9 cellular contexts compared by ENCODE assay signal in the genomic region with DNA sequence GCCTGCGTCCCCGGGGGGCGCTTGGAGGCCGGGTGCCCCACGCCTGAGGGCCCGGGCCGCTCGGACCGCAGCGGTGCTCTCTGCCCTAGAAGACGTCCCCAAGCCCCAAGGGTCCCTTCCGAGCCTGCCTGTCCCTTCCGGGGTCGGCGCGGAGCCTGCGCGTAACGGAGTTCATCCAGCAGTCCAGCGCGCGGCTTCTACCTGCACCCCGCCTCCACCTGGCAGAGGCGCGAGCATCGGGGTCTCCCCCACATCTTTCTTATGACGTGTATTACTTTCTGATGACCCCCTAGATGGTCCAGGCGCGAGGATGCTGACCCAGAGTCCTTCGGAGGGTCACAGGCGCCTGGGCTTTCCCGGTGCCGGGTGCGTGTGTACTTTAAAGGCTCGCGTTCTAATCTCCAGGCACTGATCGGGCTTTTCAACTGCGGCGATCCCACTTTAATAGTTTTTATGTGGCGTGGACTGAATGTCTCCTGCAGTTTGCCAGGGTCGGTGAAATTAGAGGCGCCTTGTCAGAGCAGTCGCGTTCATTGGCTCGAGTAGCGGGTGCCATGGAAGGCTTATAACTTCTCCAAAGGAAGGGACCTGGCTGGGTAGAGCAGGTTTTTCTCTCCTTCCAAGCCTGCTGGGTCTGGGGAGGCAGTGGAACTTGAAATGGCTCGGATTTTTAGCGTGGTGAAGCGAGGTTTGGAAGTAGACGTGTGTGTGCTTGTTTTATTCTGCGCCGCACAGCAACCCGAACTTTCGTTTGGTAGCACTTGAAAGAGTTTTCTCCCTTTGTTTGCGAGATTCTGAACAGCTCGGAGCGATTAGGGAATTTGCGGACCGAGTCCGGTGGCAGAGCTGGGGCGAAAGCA. TPM values are rescaled to one million over a fixed set of nuclear protein-coding genes. Genes with fewer than 3 reads are reported as not detected.
DNase-seq lines count a peak whose midpoint lies in the region; ATAC-seq, FAIRE-seq and TF ChIP-seq lines count a peak whose summit lies in the region.
"Had no signal": no experiment of that assay in that cellular context is flagged by ENCODE, and none has a peak within 500 bp of the region (broad histone marks: within the 10 kb centered on the region; RNA-seq: fewer than 3 reads in every experiment).

No MANE protein-coding gene starts in this region.

- H3K36me3 ChIP-seq in endothelial cell of umbilical vein (ENCODE audit: control insufficient read depth in 2 of 2, extremely low read depth in 1 of 2, insufficient read depth in 2 of 2, low read length in 2 of 2), result no peaks in the 10 kb centered on the region

- peak overlapping the region; percentile 67 for H3K4me2 ChIP-seq in endothelial cell of umbilical vein (ENCODE audit: insufficient read depth, low read length)

- peaks cover 42 to 79% of the 10 kb centered on the region in 2 experiments for H3K27me3 ChIP-seq in endothelial cell of umbilical vein (ENCODE audit: control insufficient read depth in 2 of 2, insufficient read depth in 2 of 2, low read length in 2 of 2)

- no peak overlapping the region for H3K27ac ChIP-seq in endothelial cell of umbilical vein (ENCODE audit: insufficient read depth, low read depth, low read length)

- no peak for TF ChIP-seq CTCF in endothelial cell of umbilical vein (IDR thresholded peaks at IDR 0.05; ENCODE audit: extremely low read depth in 1 of 2, insufficient read depth in 1 of 2, low read depth in 1 of 2, low read length in 2 of 2)

- ATAC-seq in naive B cell (ENCODE audit: low read depth in 2 of 2) (no peak), GM19455 (IDR thresholded peaks at IDR 0.05; ENCODE audit: unreplicated experiment) (no peak)

- no TSS peak for BruUV-seq in endothelial cell of umbilical vein (replicated peaks; lab: Mats Ljungman, UMichigan)

- no peaks in the 10 kb centered on the region for H3K79me2 ChIP-seq in endothelial cell of umbilical vein (ENCODE audit: control insufficient read depth, insufficient read depth, low read length)

- intact Hi-C loops in endothelial cell of umbilical vein (cut with micrococcal nuclease), result no loop called here

- POLR2A ChIA-PET in endothelial cell of umbilical vein (lab: Charles Lee), result no interaction called here

- TF ChIP-seq POLR2A in endothelial cell of umbilical vein (IDR thresholded peaks at IDR 0.05; ENCODE audit: low read depth, low read length), result no peak

- H3K9me3 Mint-ChIP-seq in naive B cell, result peaks cover 0 to 1% (median 0%) of the 10 kb centered on the region in 7 donors

- H3K36me3 Mint-ChIP-seq in naive B cell, result no peaks in the 10 kb centered on the region

- H3K4me3 Mint-ChIP-seq in naive B cell, result peak overlapping the region in 5 of 8 donors; percentile 6 to 57 (median 34)

- peak overlapping the region in 2 of 3 experiments; percentile 3 to 30 for H3K4me3 ChIP-seq in endothelial cell of umbilical vein (replicated peaks in 1 of 3; ENCODE audit: insufficient read depth in 1 of 3, low read depth in 1 of 3, low read length in 3 of 3)

- H3K9ac ChIP-seq in endothelial cell of umbilical vein (replicated peaks; ENCODE audit: extremely low read depth, insufficient read depth, low read length), result no peak overlapping the region

- DNase-seq in AG20443 (ENCODE audit: low spot score) (peak; percentile 11), NCI-H1092 (lab: John Stamatoyannopoulos, UW) (peak; percentile 25), endothelial cell of umbilical vein (ENCODE audit: low read depth, low spot score) (peak; percentile 12), naive B cell (no peak), SW480 (ENCODE audit: low spot score) (no peak), germinal center (ENCODE audit: low spot score) (no peak), NCI-H2029 treated with DMSO at 0.1 percent for 48 hours (lab: John Stamatoyannopoulos, UW) (no peak)

- H3K9me1 ChIP-seq in endothelial cell of umbilical vein (replicated peaks; ENCODE audit: control insufficient read depth, extremely low read depth, insufficient read depth, low read length), result no peaks in the 10 kb centered on the region

- no peaks in the 10 kb centered on the region for H4K20me1 ChIP-seq in endothelial cell of umbilical vein (replicated peaks; ENCODE audit: control insufficient read depth, extremely low read depth, insufficient read depth, low read length)

- peaks cover 10 to 22% (median 21%) of the 10 kb centered on the region in 3 donors for H3K4me1 Mint-ChIP-seq in naive B cell

- H3K4me1 ChIP-seq in endothelial cell of umbilical vein (ENCODE audit: control insufficient read depth, extremely low read depth, insufficient read depth, low read length), result peaks cover 8% of the 10 kb centered on the region

- CTCF ChIA-PET in endothelial cell of umbilical vein (lab: Charles Lee), result no interaction called here

- no peak for FAIRE-seq in endothelial cell of umbilical vein (lab: Jason Lieb, UNC)

- H2AFZ ChIP-seq in endothelial cell of umbilical vein (ENCODE audit: low read depth, low read length), result peak overlapping the region; percentile 51

- dilution Hi-C loops in endothelial cell of umbilical vein (cut with MboI; ENCODE audit: extremely low pct_ligation_motif_present, low sequenced_read_pairs), result no loop called here

- peaks cover 27 to 47% (median 38%) of the 10 kb centered on the region in 3 donors for H3K27me3 Mint-ChIP-seq in naive B cell

- no peak overlapping the region for H3K27ac Mint-ChIP-seq in naive B cell

- no peaks in the 10 kb centered on the region for H3K9me3 ChIP-seq in endothelial cell of umbilical vein (replicated peaks; ENCODE audit: control insufficient read depth, insufficient read depth, low read length)

TF ChIP-seq in endothelial cell of umbilical vein, 7 proteins besides CTCF, POLR2A, EP300 and RAD21:
- TF ChIP-seq MYC (IDR thresholded peaks at IDR 0.05; ENCODE audit: low read depth, low read length) (no peak), MAX (IDR thresholded peaks at IDR 0.05; ENCODE audit: insufficient read depth, insufficient read length) (no peak), GATA2 (IDR thresholded peaks at IDR 0.05; ENCODE audit: insufficient read depth, insufficient read length, low read depth, low read length) (no peak), FOS (IDR thresholded peaks at IDR 0.05; ENCODE audit: borderline replicate concordance, insufficient read depth, low read length) (no peak), EZH2 (IDR thresholded peaks at IDR 0.05; ENCODE audit: borderline replicate concordance, low read depth, low read length, severe bottlenecking) (peak; percentile 68)

RNA-seq across cellular contexts. Expression of gene EYA4, which starts 1.0 kb away (rescaled TPM):
- total RNA-seq in endothelial cell of umbilical vein, result not detected in 2 replicates
- polyA plus RNA-seq in endothelial cell of umbilical vein (not detected in 2 replicates), naive B cell (ENCODE audit: low read depth in 6 of 6) (not detected)
- polyA plus RNA-seq in endothelial cell of umbilical vein (2011; cell fraction: cytosol; rRNA removed), result not detected in 2 replicates
- not detected in 2 replicates for polyA plus RNA-seq in endothelial cell of umbilical vein (2011; cell fraction: nucleus; rRNA removed)
- not detected in 2 replicates for polyA plus RNA-seq in endothelial cell of umbilical vein (2012)
- not detected in 2 replicates for polyA minus RNA-seq in endothelial cell of umbilical vein
- 68.5 TPM for polyA minus RNA-seq in endothelial cell of umbilical vein (2011; cell fraction: cytosol; rRNA and poly(A)+ RNA removed)
- 0.19 and 0.29 TPM in 2 replicates for polyA minus RNA-seq in endothelial cell of umbilical vein (2011; cell fraction: nucleus; rRNA and poly(A)+ RNA removed)
- total RNA-seq: activated CD8-positive, alpha-beta memory T cell treated with anti-CD3 and anti-CD28 coated beads for 36 hours had no signal

Comparison
In these comparisons a context has a peak if more than half of its experiments do, and no peak if none do; other contexts are left out.
1. DNase-seq: peak in AG20443 (single experiment), NCI-H1092 (single experiment) and endothelial cell of umbilical vein (single experiment); none in naive B cell (single experiment), SW480 (single experiment), germinal center (single experiment) and NCI-H2029 treated with DMSO at 0.1 percent for 48 hours (single experiment).